Comparison of ENCODE assay signal across 1 cellular context in the genomic region with DNA sequence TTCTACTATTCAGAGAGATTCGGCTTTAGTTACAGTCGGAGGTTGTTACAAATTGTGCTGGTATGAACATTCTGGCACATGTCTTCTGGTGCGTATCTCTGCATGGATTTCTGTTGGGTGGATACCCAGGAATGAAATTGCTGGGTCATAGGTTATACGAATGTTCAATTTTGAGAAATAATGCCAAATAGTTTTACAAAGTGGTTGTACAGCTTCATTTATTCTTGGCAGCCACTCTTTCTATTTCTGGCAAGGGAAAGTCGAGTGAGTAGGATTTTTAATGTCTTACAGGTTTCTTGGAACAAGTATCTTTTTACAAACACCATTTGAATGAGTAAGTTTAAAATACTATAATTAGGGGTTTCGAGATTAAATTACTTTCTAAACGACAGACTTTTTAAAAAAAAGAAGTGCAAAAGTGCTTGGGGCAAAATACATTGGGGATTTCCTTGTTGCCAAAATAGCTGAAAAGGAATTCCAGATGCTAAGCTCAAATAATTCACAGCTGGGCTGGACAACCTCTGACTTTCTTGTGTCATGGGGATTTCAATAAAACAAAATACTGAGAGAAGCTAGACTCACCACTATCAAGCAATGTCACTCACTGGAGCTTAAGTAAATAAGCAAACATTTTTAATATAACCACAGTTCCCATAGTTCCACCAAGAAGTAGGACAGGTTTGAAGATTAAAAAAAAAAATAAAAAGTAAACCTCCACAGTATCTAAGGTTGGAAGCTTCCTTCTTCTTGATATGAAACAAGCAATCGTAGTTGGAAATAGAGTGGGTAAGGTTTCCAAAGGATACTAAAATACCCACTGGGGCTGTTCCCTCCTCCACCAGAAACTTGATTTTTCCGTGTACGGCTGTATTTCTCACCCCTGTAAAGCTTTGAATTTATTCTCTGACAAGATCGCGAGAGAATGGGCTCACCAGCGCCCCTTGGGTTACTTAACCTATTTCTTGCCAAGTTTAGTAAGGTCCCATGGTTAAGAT.
TF ChIP-seq lines count a peak whose summit lies in the region.

No MANE protein-coding gene starts in this region.

TF ChIP-seq in GM12878, 131 proteins besides CTCF, POLR2A, EP300 and RAD21 (continued from another document):
- TF ChIP-seq ZBTB40 (IDR thresholded peaks at IDR 0.05; ENCODE audit: borderline replicate concordance) (no peak), NFXL1 (IDR thresholded peaks at IDR 0.05; ENCODE audit: borderline replicate concordance) (no peak), SP1 (IDR thresholded peaks at IDR 0.05; ENCODE audit: low read depth, low read length) (no peak), ZNF622 (IDR thresholded peaks at IDR 0.05) (no peak), MEF2A (IDR thresholded peaks at IDR 0.05; ENCODE audit: insufficient read depth, low read depth, low read length) (peak; percentile 54; the same call in 1 of the 2 replicates), EZH2 (IDR thresholded peaks at IDR 0.05; ENCODE audit: borderline replicate concordance, control insufficient read depth, low read depth, low read length) (no peak), EED (IDR thresholded peaks at IDR 0.05; ENCODE audit: low read depth) (no peak), RCOR1 (conservative IDR thresholded peaks at IDR 0.05; ENCODE audit: low read depth, low read length) (no peak), TAF1 (IDR thresholded peaks at IDR 0.05; ENCODE audit: borderline replicate concordance, low read depth, low read length) (no peak)
